26 cellular contexts compared by ENCODE assay signal in the genomic region with DNA sequence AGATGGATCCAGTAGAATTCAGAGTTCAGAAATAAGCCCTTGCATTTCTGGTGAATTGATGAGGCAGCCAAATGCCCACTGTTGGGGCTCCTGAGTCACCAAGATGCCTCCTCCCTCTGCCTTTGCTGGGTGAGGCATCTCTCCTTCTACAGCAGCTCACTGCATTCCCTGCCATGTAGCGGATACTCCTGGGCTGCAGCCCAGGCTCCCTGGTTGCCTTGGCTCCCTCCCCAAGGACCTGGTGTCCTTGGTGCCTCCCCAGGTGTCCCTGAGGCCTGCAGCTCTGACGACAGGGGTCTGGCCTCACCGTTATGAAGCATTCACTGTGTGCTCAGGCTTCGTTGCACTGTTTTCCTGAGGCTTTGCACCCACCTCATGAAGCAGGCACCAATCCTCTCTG. TPM values are rescaled to one million over a fixed set of nuclear protein-coding genes. Genes with fewer than 3 reads are reported as not detected.
"Had no signal": no experiment of that assay in that cellular context is flagged by ENCODE, and none has a peak within 500 bp of the region (broad histone marks: within the 10 kb centered on the region; RNA-seq: fewer than 3 reads in every experiment).

No MANE protein-coding gene starts in this region.

- H3K9me3 Mint-ChIP-seq: activated B cell treated with CpG ODN at 0.5 μM for 24 hours; activated CD4-positive, alpha-beta T cell treated with anti-CD3 and anti-CD28 coated beads, Interleukin-2, amount 10 ng/mL, durations not matched to agents 24 days and 14 days; activated naive CD4-positive, alpha-beta T cell treated with anti-CD3 and anti-CD28 coated beads, Interleukin-2, amount 50 U/mL, for 24 hours; activated T-cell treated with anti-CD3 and anti-CD28 coated beads, Interleukin-2, amount 50 U/mL, for 24 hours; activated T-helper 1 cell treated with anti-CD3 and anti-CD28 coated beads, Interleukin-12 subunit alpha, Interleukin-12 subunit beta, Interleukin-2, Interleukin-4 antibody, amounts not matched to agents 30 ng/mL and 10 ng/mL and 1 ng/mL, durations not matched to agents 14 hours and 24 hours and 36 hours; central memory CD8-positive, alpha-beta T cell; T-cell had no signal

- H3K36me3 ChIP-seq: ascending aorta had no signal

- H3K9me3 ChIP-seq: ascending aorta, body of pancreas had no signal

- H2AFZ ChIP-seq: PC-9 had no signal

- DNase-seq: activated B cell treated with CpG ODN at 0.5 μM for 24 hours; activated CD4-positive, alpha-beta T cell treated with anti-CD3 and anti-CD28 coated beads for 1 hour; activated CD4-positive, alpha-beta T cell treated with anti-CD3 and anti-CD28 coated beads, Interleukin-2, amount 10 ng/mL, durations not matched to agents 24 days and 14 days; activated CD4-positive, alpha-beta T cell treated with anti-CD3 and anti-CD28 coated beads, Interleukin-2, amount 50 U/mL, for 48 hours; activated CD8-positive, alpha-beta memory T cell treated with anti-CD3 and anti-CD28 coated beads, Interleukin-2, amount 10 ng/mL, durations not matched to agents 7 days and 5 days; activated effector memory CD4-positive, alpha-beta T cell treated with Interleukin-2 at 50 U/mL for 16 hours; activated naive CD4-positive, alpha-beta T cell; activated T-cell treated with anti-CD3 and anti-CD28 coated beads, Interleukin-2, amount 50 U/mL, for 24 hours; amniotic stem cell; body of pancreas; Karpas-422; NCI-H1048; NCI-H146; NCI-H187 treated with DMSO at 0.1 percent for 48 hours; NCI-H2081 treated with DMSO at 0.1 percent for 48 hours; NCI-H446; NCI-H524; PC-9; SIG-M5; T-cell; T-helper 2 cell; T1000 had no signal

- H3K4me3 ChIP-seq: ascending aorta, body of pancreas, PC-9 had no signal

- H3K27ac ChIP-seq: ascending aorta, body of pancreas, PC-9 had no signal

- H3K4me3 Mint-ChIP-seq: activated B cell treated with CpG ODN at 0.5 μM for 24 hours; activated CD4-positive, alpha-beta T cell treated with anti-CD3 and anti-CD28 coated beads, Interleukin-2, amount 10 ng/mL, durations not matched to agents 24 days and 14 days; activated CD8-positive, alpha-beta memory T cell treated with anti-CD3 and anti-CD28 coated beads, Interleukin-2, amount 10 ng/mL, durations not matched to agents 7 days and 5 days; activated naive CD4-positive, alpha-beta T cell treated with anti-CD3 and anti-CD28 coated beads, Interleukin-2, amount 50 U/mL, for 24 hours; activated T-cell treated with anti-CD3 and anti-CD28 coated beads, Interleukin-2, amount 50 U/mL, for 24 hours; activated T-helper 1 cell treated with anti-CD3 and anti-CD28 coated beads, Interleukin-12 subunit alpha, Interleukin-12 subunit beta, Interleukin-2, Interleukin-4 antibody, amounts not matched to agents 30 ng/mL and 10 ng/mL and 1 ng/mL, durations not matched to agents 14 hours and 24 hours and 36 hours; central memory CD8-positive, alpha-beta T cell; T-cell had no signal

- H3K27ac Mint-ChIP-seq: activated B cell treated with CpG ODN at 0.5 μM for 24 hours; activated CD4-positive, alpha-beta T cell treated with anti-CD3 and anti-CD28 coated beads, Interleukin-2, amount 10 ng/mL, durations not matched to agents 24 days and 14 days; activated CD8-positive, alpha-beta memory T cell treated with anti-CD3 and anti-CD28 coated beads, Interleukin-2, amount 10 ng/mL, durations not matched to agents 7 days and 5 days; activated naive CD4-positive, alpha-beta T cell treated with anti-CD3 and anti-CD28 coated beads, Interleukin-2, amount 50 U/mL, for 24 hours; activated T-cell treated with anti-CD3 and anti-CD28 coated beads, Interleukin-2, amount 50 U/mL, for 24 hours; activated T-helper 1 cell treated with anti-CD3 and anti-CD28 coated beads, Interleukin-12 subunit alpha, Interleukin-12 subunit beta, Interleukin-2, Interleukin-4 antibody, amounts not matched to agents 30 ng/mL and 10 ng/mL and 1 ng/mL, durations not matched to agents 14 hours and 24 hours and 36 hours had no signal

- H3K27me3 Mint-ChIP-seq: activated B cell treated with CpG ODN at 0.5 μM for 24 hours; activated naive CD4-positive, alpha-beta T cell treated with anti-CD3 and anti-CD28 coated beads, Interleukin-2, amount 50 U/mL, for 24 hours; central memory CD8-positive, alpha-beta T cell; T-cell had no signal

- H3K27me3 ChIP-seq: ascending aorta, body of pancreas had no signal

- H3K4me1 ChIP-seq: ascending aorta, body of pancreas had no signal

- ATAC-seq: activated CD8-positive, alpha-beta memory T cell treated with anti-CD3 and anti-CD28 coated beads, Interleukin-2, amount 10 ng/mL, durations not matched to agents 7 days and 5 days; body of pancreas; T-cell had no signal

- H3K4me2 ChIP-seq: PC-9 had no signal

RNA-seq across cellular contexts. Expression of gene CCDC92B, which starts 54.5 kb away (rescaled TPM):
- total RNA-seq: activated B cell treated with CpG ODN at 0.5 μM for 24 hours, ascending aorta had no signal
